In the genomic region with DNA sequence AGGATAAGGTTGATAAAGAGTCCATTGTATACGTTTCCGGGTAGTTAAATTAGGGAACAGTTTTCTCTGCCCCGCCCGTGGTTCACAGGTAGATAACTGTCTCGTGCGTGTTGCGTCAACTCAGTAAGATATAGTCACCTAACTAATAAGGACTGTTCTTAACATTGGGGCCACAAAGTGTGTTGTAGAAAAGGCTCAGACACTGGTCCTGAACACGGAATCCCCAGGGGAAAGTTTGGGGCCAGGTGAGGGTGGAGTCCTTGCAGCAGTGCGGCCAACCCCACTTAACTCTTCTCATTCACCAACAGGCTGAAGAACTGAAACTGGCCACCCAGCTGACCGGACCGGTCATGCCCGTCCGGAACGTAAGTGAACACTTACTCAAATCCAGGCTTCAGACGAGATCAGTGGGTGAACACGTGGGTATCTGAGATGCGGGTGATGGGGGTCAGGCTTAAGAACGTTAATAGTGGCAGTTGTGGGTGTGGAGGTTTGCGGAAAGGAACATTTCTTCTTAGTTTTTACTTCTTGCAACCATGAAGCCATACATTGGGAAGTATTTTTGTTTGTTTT, we compare ENCODE assay signal across 8 cellular contexts. TPM values are rescaled to one million over a fixed set of nuclear protein-coding genes. Genes with fewer than 3 reads are reported as not detected.
A peak's percentile ranks its signal among the peaks of the same experiment; 100 is the strongest.
DNase-seq lines count a peak whose midpoint lies in the region; ATAC-seq, FAIRE-seq and TF ChIP-seq lines count a peak whose summit lies in the region.

No MANE protein-coding gene starts in this region.

- H3K56ac ChIP-seq in IMR-90 (ENCODE audit: extremely low read depth, insufficient read depth, low read length) = peak overlapping the region; percentile 0; the same call in 1 of the 2 replicates

- TF ChIP-seq POLR2A in IMR-90 (IDR thresholded peaks at IDR 0.05; ENCODE audit: low read depth, low read length) (0 out of 2 replicates have a peak, but pooled peaks have one; percentile 42), K562 (conservative IDR thresholded peaks at IDR 0.05) (no peak; the same call in 1 of the 2 replicates), ovary (IDR thresholded peaks at IDR 0.05) (no peak)

- peaks cover 51% of the 10 kb centered on the region for H3K79me2 ChIP-seq in K562 (ENCODE audit: control insufficient read depth, insufficient read depth, low read length)

- no peak overlapping the region for H4K91ac ChIP-seq in IMR-90 (ENCODE audit: insufficient read depth, low read depth, low read length)

- H3K23ac ChIP-seq in IMR-90 (ENCODE audit: low read depth, low read length) = peak overlapping the region; percentile 25

- FAIRE-seq in K562 (lab: Jason Lieb, UNC) = no peak

- H3K27ac ChIP-seq in IMR-90 (ENCODE audit: insufficient read depth, low read length) = no peak overlapping the region
- H3K27ac ChIP-seq in K562 (ENCODE audit: extremely low read depth, low read depth, low read length) = peak overlapping the region; percentile 94
- no peak overlapping the region for H3K27ac ChIP-seq in mesodermal cell (ENCODE audit: low read depth, low read length, severe bottlenecking)
- no peak overlapping the region for H3K27ac ChIP-seq in ovary

- BruUV-seq in IMR-90 (replicated peaks; lab: Mats Ljungman, UMichigan) (no TSS peak), K562 (replicated peaks; lab: Mats Ljungman, UMichigan) (no TSS peak)

- H2AK5ac ChIP-seq in IMR-90 (ENCODE audit: low read depth, low read length) = no peak overlapping the region

- H3K9me1 ChIP-seq in IMR-90 (ENCODE audit: insufficient read depth, low read length) (peaks cover 9% of the 10 kb centered on the region), K562 (ENCODE audit: control insufficient read depth, insufficient read depth, low read length) (peaks cover 6% of the 10 kb centered on the region)

- H4K20me1 ChIP-seq in IMR-90 (ENCODE audit: insufficient read depth, low read length) (peaks cover 62% of the 10 kb centered on the region), K562 (replicated peaks; ENCODE audit: control insufficient read depth, insufficient read depth, low read length) (peaks cover 55% of the 10 kb centered on the region)

- TF ChIP-seq CTCF in BE2C (IDR thresholded peaks at IDR 0.05; ENCODE audit: low read depth, low read length) (no peak), IMR-90 (conservative IDR thresholded peaks at IDR 0.05; ENCODE audit: low read depth, low read length) (no peak), K562 (IDR thresholded peaks at IDR 0.05 in 2 of 3, conservative IDR thresholded peaks at IDR 0.05 in 1 of 3; ENCODE audit: insufficient read depth in 2 of 3, low read depth in 1 of 3, low read length in 3 of 3) (no peak), ovary (IDR thresholded peaks at IDR 0.05) (no peak)

- H3K14ac ChIP-seq in IMR-90 (replicated peaks; ENCODE audit: low read depth, low read length) = peak overlapping the region; percentile 5; the same call in 1 of the 2 replicates

- H2BK20ac ChIP-seq in IMR-90 (ENCODE audit: low read depth, low read length) = no peak overlapping the region

- no peak overlapping the region for H3K4ac ChIP-seq in IMR-90 (ENCODE audit: low read depth, low read length)

- H3K36me3 ChIP-seq in BE2C (peaks cover 48% of the 10 kb centered on the region), IMR-90 (ENCODE audit: control insufficient read depth, insufficient read depth, low read length) (peaks cover 37% of the 10 kb centered on the region), K562 (ENCODE audit: control insufficient read depth, insufficient read depth, low read length) (peaks cover 47% of the 10 kb centered on the region), mesodermal cell (ENCODE audit: control insufficient read depth, insufficient read depth, low read length) (peaks cover 53% of the 10 kb centered on the region), ovary (no peaks in the 10 kb centered on the region)

- H4K8ac ChIP-seq in IMR-90 (ENCODE audit: low read depth in 2 of 2, low read length in 2 of 2) = no peak overlapping the region

- H2BK15ac ChIP-seq in IMR-90 (ENCODE audit: low read depth, low read length) = no peak overlapping the region

- peak overlapping the region; percentile 99 for H3K4me3 ChIP-seq in BE2C (ENCODE audit: low read depth, low read length)
- peak overlapping the region; percentile 66 for H3K4me3 ChIP-seq in IMR-90 (ENCODE audit: insufficient read depth, low read depth, low read length)
- H3K4me3 ChIP-seq in K562 = peak overlapping the region; percentile 84
- H3K4me3 ChIP-seq in mesodermal cell (ENCODE audit: extremely low read depth, insufficient read depth, low read length, poor library complexity, severe bottlenecking) = peak overlapping the region; percentile 84
- no peak overlapping the region for H3K4me3 ChIP-seq in ovary

- dilution Hi-C loops in IMR-90 (cut with HindIII; ENCODE audit: low sequenced_read_pairs, unreplicated experiment) = no loop called here

- no peak overlapping the region for H2AK9ac ChIP-seq in IMR-90 (replicated peaks; ENCODE audit: low read depth, low read length, poor library complexity)

- H3K27me3 ChIP-seq in BE2C (no peaks in the 10 kb centered on the region), IMR-90 (ENCODE audit: control insufficient read depth, insufficient read depth, low read length) (no peaks in the 10 kb centered on the region), K562 (ENCODE audit: control insufficient read depth in 2 of 2, insufficient read depth in 2 of 2, low read length in 2 of 2) (no peaks in the 10 kb centered on the region; a peak in 1 of 5 replicates), ovary (no peaks in the 10 kb centered on the region)

- peak overlapping the region; percentile 96 for H3K4me2 ChIP-seq in IMR-90 (ENCODE audit: low read depth, low read length)
- peak overlapping the region; percentile 99 for H3K4me2 ChIP-seq in K562 (ENCODE audit: insufficient read depth, low read length)

- H3K9ac ChIP-seq in IMR-90 (ENCODE audit: low read depth, low read length) = peak overlapping the region; percentile 90
- H3K9ac ChIP-seq in K562 (ENCODE audit: insufficient read depth in 1 of 2, low read depth in 2 of 2, low read length in 2 of 2) = peak overlapping the region; percentile 95 to 96

- CTCF ChIA-PET in IMR-90 (lab: Yijun Ruan, JAX) (no interaction called here), K562 (lab: Yijun Ruan, JAX; ENCODE audit: low intra/inter-chr PET ratio) (no interaction called here)

- H2BK5ac ChIP-seq in IMR-90 (ENCODE audit: low read depth, low read length, poor library complexity, severe bottlenecking) = no peak overlapping the region

- ATAC-seq in IMR-90 (ENCODE audit: low read depth) (no peak), K562 (no peak), HG03378 (IDR thresholded peaks at IDR 0.05; ENCODE audit: unreplicated experiment) (no peak), GM18867 (IDR thresholded peaks at IDR 0.05; ENCODE audit: unreplicated experiment) (no peak)

- H3K9me3 ChIP-seq in BE2C (no peaks in the 10 kb centered on the region), IMR-90 (ENCODE audit: control insufficient read depth, insufficient read depth, low read length) (no peaks in the 10 kb centered on the region), K562 (replicated peaks; ENCODE audit: control insufficient read depth, insufficient read depth, low read depth, low read length) (0 out of 2 replicates have a peak, but pooled peaks cover 2% of the 10 kb centered on the region), mesodermal cell (ENCODE audit: control insufficient read depth, low read length) (no peaks in the 10 kb centered on the region), ovary (no peaks in the 10 kb centered on the region)

- intact Hi-C loops in IMR-90 (cut with micrococcal nuclease) = no loop called here
- intact Hi-C loops in K562 (cut with micrococcal nuclease) = loop anchor here (10.0 kb wide), 1 partner anchor 757 kb away; a partner anchor contains a TSS
- intact Hi-C loops in ovary (cut with DNase I) = loop anchor here in 1 of 4 donors (10.0 kb wide), 1 partner anchor 317 kb away; no protein-coding TSS in a partner anchor

- H2AFZ ChIP-seq in IMR-90 (replicated peaks; ENCODE audit: low read length, poor library complexity) = no peak overlapping the region
- no peak overlapping the region for H2AFZ ChIP-seq in K562 (ENCODE audit: low read depth, low read length)

- DNase-seq in BE2C (no peak), IMR-90 (no peak), K562 (ENCODE audit: extremely low read depth in 1 of 4, low spot score in 3 of 4) (peak in 1 of 4 experiments; percentile 58), ovary (no peak), AML-193 (lab: John Stamatoyannopoulos, UW) (no peak)

- TF ChIP-seq RAD21 in IMR-90 (IDR thresholded peaks at IDR 0.05; ENCODE audit: low read length) (no peak), K562 (CRISPR knock-in tag; conservative IDR thresholded peaks at IDR 0.05 in 1 of 2, IDR thresholded peaks at IDR 0.05 in 1 of 2) (no peak)

- in situ Hi-C loops in IMR-90 (cut with MboI; ENCODE audit: low sequenced_read_pairs) (no loop called here), K562 (cut with MboI) (no loop called here)

- H3K4me1 ChIP-seq in BE2C = peaks cover 16% of the 10 kb centered on the region
- H3K4me1 ChIP-seq in IMR-90 (ENCODE audit: control insufficient read depth, insufficient read depth, low read length) = peaks cover 23% of the 10 kb centered on the region
- H3K4me1 ChIP-seq in K562 (replicated peaks in 1 of 2; ENCODE audit: control insufficient read depth in 2 of 2, insufficient read depth in 2 of 2, low read length in 2 of 2) = peaks cover 41 to 62% of the 10 kb centered on the region in 2 experiments
- peaks cover 23% of the 10 kb centered on the region for H3K4me1 ChIP-seq in mesodermal cell (ENCODE audit: control insufficient read depth, insufficient read depth, low read length, poor library complexity, severe bottlenecking)
- H3K4me1 ChIP-seq in ovary (ENCODE audit: insufficient read depth) = peaks cover 11% of the 10 kb centered on the region

- 73% methylated on average over 6 of the region's 19 CpGs; no CpG with 5 or more reads in 1 of the 2 experiments for WGBS in IMR-90 (ENCODE audit: extremely low coverage in 2 of 2, insufficient read length in 1 of 2), 2 experiments
- under 1% methylated on average over 19 of the region's 19 CpGs for WGBS in K562 (ENCODE audit: insufficient coverage, low coverage, missing lambda C conversion rate)
- 81 to 92% methylated on average over 11 to 12 of the region's 19 CpGs for WGBS in mesodermal cell (ENCODE audit: insufficient coverage in 2 of 2), 2 experiments
- 43 to 59% (median 49%) methylated on average over 19 of the region's 19 CpGs for WGBS in ovary, 3 donors

- H4K5ac ChIP-seq in IMR-90 (ENCODE audit: low read depth, low read length) = no peak overlapping the region

- peaks cover 30 to 65% of the 10 kb centered on the region in 2 experiments for H3K79me1 ChIP-seq in IMR-90 (ENCODE audit: low read depth in 1 of 2, low read length in 2 of 2)

- no peak overlapping the region for H3K18ac ChIP-seq in IMR-90 (ENCODE audit: low read depth, low read length)

- POLR2A ChIA-PET in IMR-90 (lab: Charles Lee; ENCODE audit: unreplicated experiment) (no interaction called here), K562 (lab: Yijun Ruan, JAX) (interaction anchor here (0.9 to 2.2 kb wide), 6 partner anchors 8 to 70 kb away, joined by 3 to 7 read pairs (median 4); no protein-coding TSS in a partner anchor)

- TF ChIP-seq EP300 in K562 (IDR thresholded peaks at IDR 0.05; ENCODE audit: low read length) (no peak), ovary (IDR thresholded peaks at IDR 0.05) (no peak)

- H2BK120ac ChIP-seq in IMR-90 (ENCODE audit: low read depth, low read length) = no peak overlapping the region

RNA-seq across cellular contexts. Expression of a gene that starts 1.6 kb away (rescaled TPM):
- polyA plus RNA-seq in BE2C (2012; ENCODE audit: insufficient read depth, insufficient read length, low read depth) = 3,732 TPM
- total RNA-seq in IMR-90 (2012; rRNA removed) (1,549 and 2,098 TPM in 2 replicates), K562 (2014; rRNA removed) (6,042 and 8,261 TPM in 2 replicates), K562 (2014; rRNA removed; fragmentation: Illumina TruSeq; extraction: Trizol) (916 and 1,208 TPM in 2 replicates), K562 (2015; rRNA removed; fragmentation: Illumina TruSeq; extraction: Trizol) (2,074 and 2,169 TPM in 2 replicates), K562 (2021) (2,859 and 3,283 TPM in 2 replicates), ovary (over 10,000 TPM in 2 of 7 donors, 1,000 to 10,000 TPM in 5; 4,259 to 21,366 (median 5,883) TPM)
- polyA plus RNA-seq in IMR-90 (2012; rRNA removed) (3,527 and 5,396 TPM in 2 replicates), K562 (2011; rRNA removed) (1,633 and 2,887 TPM in 2 replicates), K562 (2014; fragmentation: Illumina TruSeq; extraction: Trizol) (1,258 and 1,518 TPM in 2 replicates), K562 (2014; fragmentation: Nextera tagmentation; extraction: Ambion mirVana) (100 to 1,000 TPM; 227 to 348 TPM), K562 (2014; rRNA removed) (4,293 and 4,381 TPM in 2 replicates), ovary (over 10,000 TPM in 1 of 2 donors, 1,000 to 10,000 TPM in 1; 1,317 to 14,290 TPM)
- polyA plus RNA-seq in IMR-90 (2012; cell fraction: cytosol; rRNA removed) = 7,098 and 10,427 TPM in 2 replicates
- 1,689 and 3,565 TPM in 2 replicates for polyA plus RNA-seq in IMR-90 (2012; cell fraction: nucleus; rRNA removed; ENCODE audit: low replicate concordance)
- 190 and 375 TPM in 2 replicates for total RNA-seq in K562 (2011; cell fraction: chromatin; rRNA removed; ENCODE audit: low replicate concordance)
- total RNA-seq in K562 (2011; cell fraction: nucleolus; rRNA removed) = 1,145 and 1,282 TPM in 2 replicates
- total RNA-seq in K562 (2011; cell fraction: nucleoplasm; rRNA removed) = 741 and 1,472 TPM in 2 replicates
- polyA plus RNA-seq in K562 (2011; cell fraction: cytosol; rRNA removed) = 3,426 and 8,334 TPM in 2 replicates
- 2,104 and 2,686 TPM in 2 replicates for polyA plus RNA-seq in K562 (2011; cell fraction: nucleus; rRNA removed)
- polyA plus RNA-seq in K562 (2012) = 2,765 and 5,488 TPM in 2 replicates
- polyA minus RNA-seq in K562 (2011; rRNA and poly(A)+ RNA removed) = 413 and 474 TPM in 2 replicates
- polyA minus RNA-seq in K562 (2011; cell fraction: cytosol; rRNA and poly(A)+ RNA removed) = 1,370 and 2,343 TPM in 2 replicates
- 505 and 641 TPM in 2 replicates for polyA minus RNA-seq in K562 (2011; cell fraction: nucleus; rRNA and poly(A)+ RNA removed)
- 2,999 TPM for polyA plus RNA-seq in mesodermal cell (2013, experiment 1 of 2)
- polyA plus RNA-seq in mesodermal cell (2013, experiment 2 of 2) = 2,572 TPM

RNA-seq across cellular contexts. Expression of a gene that starts 13.4 kb away (rescaled TPM):
- 14.5 TPM for polyA plus RNA-seq in BE2C (2012; ENCODE audit: insufficient read depth, insufficient read length, low read depth)
- total RNA-seq in IMR-90 (2012; rRNA removed) (5.0 and 5.4 TPM in 2 replicates), K562 (2014; rRNA removed) (46.8 and 63.6 TPM in 2 replicates), K562 (2014; rRNA removed; fragmentation: Illumina TruSeq; extraction: Trizol) (16.2 and 18.8 TPM in 2 replicates), K562 (2015; rRNA removed; fragmentation: Illumina TruSeq; extraction: Trizol) (16.9 and 18.5 TPM in 2 replicates), K562 (2021) (58.8 and 73.4 TPM in 2 replicates), ovary (1 to 10 TPM in 3 of 7 donors, under 1 TPM in 3, not detected in 1; 0.36 to 4.0 (median 1.2) TPM)
- polyA plus RNA-seq in IMR-90 (2012; rRNA removed) (17.4 and 17.7 TPM in 2 replicates), K562 (2011; rRNA removed) (32.7 and 33.6 TPM in 2 replicates), K562 (2014; fragmentation: Illumina TruSeq; extraction: Trizol) (31.5 and 39.1 TPM in 2 replicates), K562 (2014; fragmentation: Nextera tagmentation; extraction: Ambion mirVana) (1 to 10 TPM in 1 of 2 experiments, under 1 TPM in 1; 0.30 to 1.9 TPM), K562 (2014; rRNA removed) (67.3 and 78.1 TPM in 2 replicates), ovary (under 1 TPM in 1 of 2 donors, not detected in 1; 0.90 TPM)
- polyA plus RNA-seq in IMR-90 (2012; cell fraction: cytosol; rRNA removed) = 5.8 and 13.6 TPM in 2 replicates
- 145 and 321 TPM in 2 replicates for polyA plus RNA-seq in IMR-90 (2012; cell fraction: nucleus; rRNA removed; ENCODE audit: low replicate concordance)
- 170 and 336 TPM in 2 replicates for total RNA-seq in K562 (2011; cell fraction: chromatin; rRNA removed; ENCODE audit: low replicate concordance)
- 170 and 181 TPM in 2 replicates for total RNA-seq in K562 (2011; cell fraction: nucleolus; rRNA removed)
- total RNA-seq in K562 (2011; cell fraction: nucleoplasm; rRNA removed) = 123 and 131 TPM in 2 replicates
- polyA plus RNA-seq in K562 (2011; cell fraction: cytosol; rRNA removed) = 19.6 and 36.0 TPM in 2 replicates
- 330 and 699 TPM in 2 replicates for polyA plus RNA-seq in K562 (2011; cell fraction: nucleus; rRNA removed)
- polyA plus RNA-seq in K562 (2012) = 44.5 and 48.7 TPM in 2 replicates
- polyA minus RNA-seq in K562 (2011; rRNA and poly(A)+ RNA removed) = 9.2 TPM in 2 replicates
- polyA minus RNA-seq in K562 (2011; cell fraction: cytosol; rRNA and poly(A)+ RNA removed) = 10.7 and 11.9 TPM in 2 replicates
- 34.3 and 47.3 TPM in 2 replicates for polyA minus RNA-seq in K562 (2011; cell fraction: nucleus; rRNA and poly(A)+ RNA removed)
- 5.1 TPM for polyA plus RNA-seq in mesodermal cell (2013, experiment 1 of 2)
- 6.1 TPM for polyA plus RNA-seq in mesodermal cell (2013, experiment 2 of 2)

RNA-seq across cellular contexts. Expression of a gene that starts 51.3 kb away (rescaled TPM):
- polyA plus RNA-seq in BE2C (2012; ENCODE audit: insufficient read depth, insufficient read length, low read depth) = 0.91 TPM
- total RNA-seq in IMR-90 (2012; rRNA removed) (not detected in 2 replicates), K562 (2014; rRNA removed) (0.14 TPM in 1 of 2 replicates, not detected in the other), K562 (2014; rRNA removed; fragmentation: Illumina TruSeq; extraction: Trizol) (not detected in 2 replicates), K562 (2015; rRNA removed; fragmentation: Illumina TruSeq; extraction: Trizol) (not detected in 2 replicates), K562 (2021) (0.20 and 0.22 TPM in 2 replicates), ovary (1 to 10 TPM in 3 of 7 donors, under 1 TPM in 3, not detected in 1; 0.30 to 5.7 (median 1.3) TPM)
- polyA plus RNA-seq in IMR-90 (2012; rRNA removed) (not detected in 2 replicates), K562 (2011; rRNA removed) (0.31 and 0.34 TPM in 2 replicates), K562 (2014; fragmentation: Illumina TruSeq; extraction: Trizol) (0.08 TPM in 1 of 2 replicates, not detected in the other), K562 (2014; fragmentation: Nextera tagmentation; extraction: Ambion mirVana) (not detected), K562 (2014; rRNA removed) (0.18 TPM in 1 of 2 replicates, not detected in the other), ovary (1 to 10 TPM in 1 of 2 donors, under 1 TPM in 1; 0.35 to 3.3 TPM)
- not detected in 2 replicates for polyA plus RNA-seq in IMR-90 (2012; cell fraction: cytosol; rRNA removed)
- polyA plus RNA-seq in IMR-90 (2012; cell fraction: nucleus; rRNA removed; ENCODE audit: low replicate concordance) = not detected in 2 replicates
- total RNA-seq in K562 (2011; cell fraction: chromatin; rRNA removed; ENCODE audit: low replicate concordance) = 0.23 TPM in 1 of 2 replicates, not detected in the other
- total RNA-seq in K562 (2011; cell fraction: nucleolus; rRNA removed) = 0.67 and 1.3 TPM in 2 replicates
- total RNA-seq in K562 (2011; cell fraction: nucleoplasm; rRNA removed) = 0.46 TPM in 1 of 2 replicates, not detected in the other
- 0.22 and 1.2 TPM in 2 replicates for polyA plus RNA-seq in K562 (2011; cell fraction: cytosol; rRNA removed)
- polyA plus RNA-seq in K562 (2011; cell fraction: nucleus; rRNA removed) = 1.1 TPM in 2 replicates
- polyA plus RNA-seq in K562 (2012) = 0.17 and 0.21 TPM in 2 replicates
- polyA minus RNA-seq in K562 (2011; rRNA and poly(A)+ RNA removed) = not detected in 2 replicates
- polyA minus RNA-seq in K562 (2011; cell fraction: cytosol; rRNA and poly(A)+ RNA removed) = not detected in 2 replicates
- not detected in 2 replicates for polyA minus RNA-seq in K562 (2011; cell fraction: nucleus; rRNA and poly(A)+ RNA removed)
- polyA plus RNA-seq in mesodermal cell (2013, experiment 1 of 2) = 0.33 TPM
- not detected for polyA plus RNA-seq in mesodermal cell (2013, experiment 2 of 2)

RNA-seq across cellular contexts. Expression of a gene that starts 53.9 kb away (rescaled TPM):
- polyA plus RNA-seq in BE2C (2012; ENCODE audit: insufficient read depth, insufficient read length, low read depth) = 59.3 TPM
- total RNA-seq in IMR-90 (2012; rRNA removed) (95.3 and 96.8 TPM in 2 replicates), K562 (2014; rRNA removed) (67.4 and 136 TPM in 2 replicates), K562 (2014; rRNA removed; fragmentation: Illumina TruSeq; extraction: Trizol) (37.3 and 41.2 TPM in 2 replicates), K562 (2015; rRNA removed; fragmentation: Illumina TruSeq; extraction: Trizol) (51.9 and 55.5 TPM in 2 replicates), K562 (2021) (74.8 and 75.4 TPM in 2 replicates), ovary (100 to 1,000 TPM in 3 of 7 donors, 10 to 100 TPM in 4; 73.5 to 145 (median 96.0) TPM)
- polyA plus RNA-seq in IMR-90 (2012; rRNA removed) (82.8 and 94.6 TPM in 2 replicates), K562 (2011; rRNA removed) (44.2 and 53.2 TPM in 2 replicates), K562 (2014; fragmentation: Illumina TruSeq; extraction: Trizol) (49.2 and 49.4 TPM in 2 replicates), K562 (2014; fragmentation: Nextera tagmentation; extraction: Ambion mirVana) (1 to 10 TPM; 5.8 to 7.0 TPM), K562 (2014; rRNA removed) (62.6 and 89.1 TPM in 2 replicates), ovary (10 to 100 TPM; 48.9 to 76.7 TPM)
- polyA plus RNA-seq in IMR-90 (2012; cell fraction: cytosol; rRNA removed) = 49.9 and 71.5 TPM in 2 replicates
- 594 and 800 TPM in 2 replicates for polyA plus RNA-seq in IMR-90 (2012; cell fraction: nucleus; rRNA removed; ENCODE audit: low replicate concordance)
- 538 and 821 TPM in 2 replicates for total RNA-seq in K562 (2011; cell fraction: chromatin; rRNA removed; ENCODE audit: low replicate concordance)
- total RNA-seq in K562 (2011; cell fraction: nucleolus; rRNA removed) = 360 and 372 TPM in 2 replicates
- total RNA-seq in K562 (2011; cell fraction: nucleoplasm; rRNA removed) = 370 and 431 TPM in 2 replicates
- 33.7 and 35.7 TPM in 2 replicates for polyA plus RNA-seq in K562 (2011; cell fraction: cytosol; rRNA removed)
- polyA plus RNA-seq in K562 (2011; cell fraction: nucleus; rRNA removed) = 243 and 279 TPM in 2 replicates
- polyA plus RNA-seq in K562 (2012) = 41.5 and 49.6 TPM in 2 replicates
- polyA minus RNA-seq in K562 (2011; rRNA and poly(A)+ RNA removed) = 44.3 and 53.3 TPM in 2 replicates
- polyA minus RNA-seq in K562 (2011; cell fraction: cytosol; rRNA and poly(A)+ RNA removed) = 30.5 and 50.1 TPM in 2 replicates
- polyA minus RNA-seq in K562 (2011; cell fraction: nucleus; rRNA and poly(A)+ RNA removed) = 79.4 and 87.9 TPM in 2 replicates
- 60.7 TPM for polyA plus RNA-seq in mesodermal cell (2013, experiment 1 of 2)
- 50.7 TPM for polyA plus RNA-seq in mesodermal cell (2013, experiment 2 of 2)
